ENCODE assay signal across 1 cellular context in the genomic region with DNA sequence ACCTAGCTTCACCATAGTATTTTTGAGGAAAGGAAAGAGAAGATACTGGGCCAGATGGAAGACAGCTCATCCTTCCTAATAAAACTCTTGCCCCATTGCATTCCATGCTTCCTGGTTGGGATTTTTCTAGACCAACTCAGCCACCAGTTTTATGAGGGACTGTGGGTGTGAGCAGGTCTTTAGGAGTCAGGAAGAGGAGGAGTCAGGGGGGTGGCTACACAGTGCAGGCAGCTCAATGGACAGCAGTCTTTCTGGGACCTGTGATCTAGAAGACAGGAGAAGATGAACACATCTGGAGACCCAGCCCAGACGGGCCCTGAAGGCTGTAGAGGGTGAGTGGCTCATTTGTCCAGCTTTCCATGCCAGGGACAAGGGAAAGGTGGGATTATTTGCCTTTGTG.
TF ChIP-seq lines count a peak whose summit lies in the region.

A gene with protein sequence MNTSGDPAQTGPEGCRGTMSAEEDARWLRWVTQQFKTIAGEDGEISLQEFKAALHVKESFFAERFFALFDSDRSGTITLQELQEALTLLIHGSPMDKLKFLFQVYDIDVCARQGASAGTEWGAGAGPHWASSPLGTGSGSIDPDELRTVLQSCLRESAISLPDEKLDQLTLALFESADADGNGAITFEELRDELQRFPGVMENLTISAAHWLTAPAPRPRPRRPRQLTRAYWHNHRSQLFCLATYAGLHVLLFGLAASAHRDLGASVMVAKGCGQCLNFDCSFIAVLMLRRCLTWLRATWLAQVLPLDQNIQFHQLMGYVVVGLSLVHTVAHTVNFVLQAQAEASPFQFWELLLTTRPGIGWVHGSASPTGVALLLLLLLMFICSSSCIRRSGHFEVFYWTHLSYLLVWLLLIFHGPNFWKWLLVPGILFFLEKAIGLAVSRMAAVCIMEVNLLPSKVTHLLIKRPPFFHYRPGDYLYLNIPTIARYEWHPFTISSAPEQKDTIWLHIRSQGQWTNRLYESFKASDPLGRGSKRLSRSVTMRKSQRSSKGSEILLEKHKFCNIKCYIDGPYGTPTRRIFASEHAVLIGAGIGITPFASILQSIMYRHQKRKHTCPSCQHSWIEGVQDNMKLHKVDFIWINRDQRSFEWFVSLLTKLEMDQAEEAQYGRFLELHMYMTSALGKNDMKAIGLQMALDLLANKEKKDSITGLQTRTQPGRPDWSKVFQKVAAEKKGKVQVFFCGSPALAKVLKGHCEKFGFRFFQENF (plus strand): TSS at position 242 of the 400 bp plus-strand sequence. CDS start 41 bp downstream, at position 283.

TF ChIP-seq in A549, 52 proteins besides CTCF, POLR2A, EP300 and RAD21 (continued from another document):
- TF ChIP-seq, protein P1, sequence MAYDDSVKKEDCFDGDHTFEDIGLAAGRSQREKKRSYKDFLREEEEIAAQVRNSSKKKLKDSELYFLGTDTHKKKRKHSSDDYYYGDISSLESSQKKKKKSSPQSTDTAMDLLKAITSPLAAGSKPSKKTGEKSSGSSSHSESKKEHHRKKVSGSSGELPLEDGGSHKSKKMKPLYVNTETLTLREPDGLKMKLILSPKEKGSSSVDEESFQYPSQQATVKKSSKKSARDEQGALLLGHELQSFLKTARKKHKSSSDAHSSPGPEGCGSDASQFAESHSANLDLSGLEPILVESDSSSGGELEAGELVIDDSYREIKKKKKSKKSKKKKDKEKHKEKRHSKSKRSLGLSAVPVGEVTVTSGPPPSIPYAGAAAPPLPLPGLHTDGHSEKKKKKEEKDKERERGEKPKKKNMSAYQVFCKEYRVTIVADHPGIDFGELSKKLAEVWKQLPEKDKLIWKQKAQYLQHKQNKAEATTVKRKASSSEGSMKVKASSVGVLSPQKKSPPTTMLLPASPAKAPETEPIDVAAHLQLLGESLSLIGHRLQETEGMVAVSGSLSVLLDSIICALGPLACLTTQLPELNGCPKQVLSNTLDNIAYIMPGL (CRISPR knock-in tag; IDR thresholded peaks at IDR 0.05; ENCODE audit: borderline replicate concordance): no peak
